17 cellular contexts compared by ENCODE assay signal in genomic region chr1:186865861-186866260, GRCh38. TPM values are rescaled to one million over a fixed set of nuclear protein-coding genes. Genes with fewer than 3 reads are reported as not detected.
DNase-seq lines count a peak whose midpoint lies in the region; ATAC-seq, FAIRE-seq and TF ChIP-seq lines count a peak whose summit lies in the region.
"Had no signal": no experiment of that assay in that cellular context is flagged by ENCODE, and none has a peak within 500 bp of the region (broad histone marks: within the 10 kb centered on the region; RNA-seq: fewer than 3 reads in every experiment).

No MANE protein-coding gene starts in this region.

- H3K4me1 ChIP-seq in MM.1S (ENCODE audit: low read length) = peaks cover 15% of the 10 kb centered on the region
- no peaks in the 10 kb centered on the region for H3K4me1 ChIP-seq in K562 (replicated peaks in 1 of 2; ENCODE audit: control insufficient read depth in 2 of 2, insufficient read depth in 2 of 2, low read length in 2 of 2)
- no peaks in the 10 kb centered on the region for H3K4me1 ChIP-seq in tibial artery
- H3K4me1 ChIP-seq: A549 had no signal

- no peaks in the 10 kb centered on the region for H3K9me2 ChIP-seq in MM.1S (replicated peaks; ENCODE audit: insufficient read depth, low read length)

- intact Hi-C loops in K562 (cut with micrococcal nuclease) (no loop called here), tibial artery (cut with DNase I; ENCODE audit: low total_unique reads) (no loop called here)

- no peaks in the 10 kb centered on the region for H3K27me3 ChIP-seq in MM.1S (replicated peaks; ENCODE audit: insufficient read depth, low read length)
- H3K27me3 ChIP-seq in K562 (ENCODE audit: control insufficient read depth in 2 of 2, insufficient read depth in 2 of 2, low read length in 2 of 2) = no peaks in the 10 kb centered on the region
- no peaks in the 10 kb centered on the region for H3K27me3 ChIP-seq in tibial artery

- H2AFZ ChIP-seq in MM.1S (ENCODE audit: low read length) (no peak overlapping the region), K562 (ENCODE audit: low read depth, low read length) (no peak overlapping the region)

- H3K27ac Mint-ChIP-seq in activated naive CD8-positive, alpha-beta T cell treated with anti-CD3 and anti-CD28 coated beads for 36 hours = peak overlapping the region; percentile 31
- H3K27ac Mint-ChIP-seq in activated naive CD8-positive, alpha-beta T cell treated with anti-CD3 and anti-CD28 coated beads, Interleukin-2, amount 50 U/mL, for 24 hours = no peak overlapping the region
- H3K27ac Mint-ChIP-seq: CD4-positive, CD25-positive, alpha-beta regulatory T cell had no signal

- peaks cover 17% of the 10 kb centered on the region for H3K27me3 Mint-ChIP-seq in activated naive CD8-positive, alpha-beta T cell treated with anti-CD3 and anti-CD28 coated beads for 36 hours
- H3K27me3 Mint-ChIP-seq in activated naive CD8-positive, alpha-beta T cell treated with anti-CD3 and anti-CD28 coated beads, Interleukin-2, amount 50 U/mL, for 24 hours = no peaks in the 10 kb centered on the region
- H3K27me3 Mint-ChIP-seq: CD4-positive, CD25-positive, alpha-beta regulatory T cell had no signal

- H3K9me3 ChIP-seq in MM.1S (replicated peaks; ENCODE audit: insufficient read depth, low read length) (no peaks in the 10 kb centered on the region), K562 (replicated peaks; ENCODE audit: control insufficient read depth, insufficient read depth, low read depth, low read length) (no peaks in the 10 kb centered on the region), tibial artery (no peaks in the 10 kb centered on the region)
- H3K9me3 ChIP-seq: A549 had no signal

- H3K79me2 ChIP-seq in MM.1S (ENCODE audit: low read length) (peaks cover 41% of the 10 kb centered on the region), K562 (ENCODE audit: control insufficient read depth, insufficient read depth, low read length) (no peaks in the 10 kb centered on the region)

- peaks cover 2% of the 10 kb centered on the region for H3K9me3 Mint-ChIP-seq in activated naive CD8-positive, alpha-beta T cell treated with anti-CD3 and anti-CD28 coated beads for 36 hours
- H3K9me3 Mint-ChIP-seq in activated naive CD8-positive, alpha-beta T cell treated with anti-CD3 and anti-CD28 coated beads, Interleukin-2, amount 50 U/mL, for 24 hours = no peaks in the 10 kb centered on the region

- no peak for ATAC-seq in activated naive CD8-positive, alpha-beta T cell treated with anti-CD3 and anti-CD28 coated beads, Interleukin-2, amount 50 U/mL, for 24 hours
- ATAC-seq in K562 (no peak), HG02885 (IDR thresholded peaks at IDR 0.05; ENCODE audit: poor library complexity, unreplicated experiment) (no peak), HG03342 (IDR thresholded peaks at IDR 0.05; ENCODE audit: unreplicated experiment) (no peak)
- ATAC-seq: A549 had no signal

- no peaks in the 10 kb centered on the region for H3K36me3 Mint-ChIP-seq in activated naive CD8-positive, alpha-beta T cell treated with anti-CD3 and anti-CD28 coated beads for 36 hours
- no peaks in the 10 kb centered on the region for H3K36me3 Mint-ChIP-seq in activated naive CD8-positive, alpha-beta T cell treated with anti-CD3 and anti-CD28 coated beads, Interleukin-2, amount 50 U/mL, for 24 hours (ENCODE audit: low read depth)
- H3K36me3 Mint-ChIP-seq: CD4-positive, CD25-positive, alpha-beta regulatory T cell had no signal

- BruUV-seq in K562 (replicated peaks; lab: Mats Ljungman, UMichigan) = no TSS peak

- CTCF ChIA-PET in K562 (lab: Yijun Ruan, JAX; ENCODE audit: low intra/inter-chr PET ratio) = no interaction called here

- peaks cover 8% of the 10 kb centered on the region for H3K4me1 Mint-ChIP-seq in activated naive CD8-positive, alpha-beta T cell treated with anti-CD3 and anti-CD28 coated beads for 36 hours
- peaks cover 8% of the 10 kb centered on the region for H3K4me1 Mint-ChIP-seq in activated naive CD8-positive, alpha-beta T cell treated with anti-CD3 and anti-CD28 coated beads, Interleukin-2, amount 50 U/mL, for 24 hours

- H3K27ac ChIP-seq in MM.1S (ENCODE audit: low read length) = peak overlapping the region; percentile 33; the same call in 1 of the 2 replicates
- H3K27ac ChIP-seq in K562 (ENCODE audit: extremely low read depth, low read depth, low read length) = no peak overlapping the region
- no peak overlapping the region for H3K27ac ChIP-seq in tibial artery
- H3K27ac ChIP-seq: A549 had no signal

- 1% methylated on average over 3 of the region's 3 CpGs for WGBS in K562 (ENCODE audit: insufficient coverage, low coverage, missing lambda C conversion rate)

- H3K4me2 ChIP-seq in MM.1S (ENCODE audit: low read depth, low read length) = peak overlapping the region; percentile 16
- H3K4me2 ChIP-seq in K562 (ENCODE audit: insufficient read depth, low read length) = no peak overlapping the region
- H3K4me2 ChIP-seq: A549 had no signal

- no peak for DNase-seq in activated naive CD8-positive, alpha-beta T cell treated with anti-CD3 and anti-CD28 coated beads for 36 hours
- DNase-seq in activated naive CD8-positive, alpha-beta T cell treated with anti-CD3 and anti-CD28 coated beads, Interleukin-2, amount 50 U/mL, for 24 hours = no peak
- DNase-seq in MM.1S (no peak), K562 (ENCODE audit: extremely low read depth in 1 of 4, low spot score in 3 of 4) (no peak), iPS-NIHi11 (ENCODE audit: low spot score) (no peak), tibial artery (no peak)
- DNase-seq: NCI-H1048, NCI-H146, NCI-H2081 treated with DMSO at 0.1 percent for 48 hours, NCI-H345, SHP77 treated with DMSO at 0.1 percent for 48 hours had no signal

- H3K9me1 ChIP-seq in K562 (ENCODE audit: control insufficient read depth, insufficient read depth, low read length) = no peaks in the 10 kb centered on the region

- in situ Hi-C loops in K562 (cut with MboI) = no loop called here

- H3K9ac ChIP-seq in MM.1S (ENCODE audit: low read length) = no peak overlapping the region
- H3K9ac ChIP-seq in K562 (ENCODE audit: insufficient read depth in 1 of 2, low read depth in 2 of 2, low read length in 2 of 2) = no peak overlapping the region

- TF ChIP-seq EP300 in K562 (IDR thresholded peaks at IDR 0.05; ENCODE audit: low read length) = no peak

- no peak for TF ChIP-seq POLR2A in K562 (conservative IDR thresholded peaks at IDR 0.05)

- FAIRE-seq in K562 (lab: Jason Lieb, UNC) = no peak
- FAIRE-seq: G401.6 had no signal

- H3K36me3 ChIP-seq in MM.1S (replicated peaks; ENCODE audit: insufficient read depth, low read length) (0 out of 2 replicates have a peak, but pooled peaks cover 7% of the 10 kb centered on the region), K562 (ENCODE audit: control insufficient read depth, insufficient read depth, low read length) (no peaks in the 10 kb centered on the region), tibial artery (no peaks in the 10 kb centered on the region)

- no peak overlapping the region for H3K4me3 Mint-ChIP-seq in activated naive CD8-positive, alpha-beta T cell treated with anti-CD3 and anti-CD28 coated beads for 36 hours
- no peak overlapping the region for H3K4me3 Mint-ChIP-seq in activated naive CD8-positive, alpha-beta T cell treated with anti-CD3 and anti-CD28 coated beads, Interleukin-2, amount 50 U/mL, for 24 hours
- H3K4me3 Mint-ChIP-seq: CD4-positive, CD25-positive, alpha-beta regulatory T cell had no signal

- H3K4me3 ChIP-seq in MM.1S (ENCODE audit: low read length) = no peak overlapping the region
- H3K4me3 ChIP-seq in K562 = no peak overlapping the region
- no peak overlapping the region for H3K4me3 ChIP-seq in tibial artery
- H3K4me3 ChIP-seq: A549 had no signal

- no peak for TF ChIP-seq CTCF in MM.1S (IDR thresholded peaks at IDR 0.05; ENCODE audit: low read length)
- TF ChIP-seq CTCF in K562 (IDR thresholded peaks at IDR 0.05 in 2 of 3, conservative IDR thresholded peaks at IDR 0.05 in 1 of 3; ENCODE audit: insufficient read depth in 2 of 3, low read depth in 1 of 3, low read length in 3 of 3) = no peak
- TF ChIP-seq CTCF in tibial artery (IDR thresholded peaks at IDR 0.05) = no peak

- TF ChIP-seq RAD21 in K562 (CRISPR knock-in tag; conservative IDR thresholded peaks at IDR 0.05 in 1 of 2, IDR thresholded peaks at IDR 0.05 in 1 of 2) = no peak

- H3F3A ChIP-seq in MM.1S (ENCODE audit: insufficient read depth, low read length) = peaks cover 5% of the 10 kb centered on the region

- H4K20me1 ChIP-seq in MM.1S (ENCODE audit: insufficient read depth, low read length) (no peaks in the 10 kb centered on the region), K562 (replicated peaks; ENCODE audit: control insufficient read depth, insufficient read depth, low read length) (no peaks in the 10 kb centered on the region)

- POLR2A ChIA-PET in K562 (lab: Yijun Ruan, JAX) = no interaction called here

RNA-seq across cellular contexts. Expression of gene PLA2G4A, which starts 37.1 kb away (rescaled TPM):
- under 1 TPM; 0.37 to 0.48 TPM for total RNA-seq in activated naive CD8-positive, alpha-beta T cell treated with anti-CD3 and anti-CD28 coated beads for 36 hours
- total RNA-seq in K562 (2011; cell fraction: chromatin; rRNA removed; ENCODE audit: low replicate concordance) = not detected in 2 replicates
- total RNA-seq in K562 (2011; cell fraction: nucleolus; rRNA removed) = not detected in 2 replicates
- total RNA-seq in K562 (2011; cell fraction: nucleoplasm; rRNA removed) = not detected in 2 replicates
- total RNA-seq in K562 (2014; rRNA removed) (not detected in 2 replicates), K562 (2014; rRNA removed; fragmentation: Illumina TruSeq; extraction: Trizol) (0.25 TPM in 1 of 2 replicates, not detected in the other), K562 (2015; rRNA removed; fragmentation: Illumina TruSeq; extraction: Trizol) (0.11 and 0.22 TPM in 2 replicates), K562 (2021) (0.16 TPM in 1 of 2 replicates, not detected in the other)
- polyA plus RNA-seq in K562 (2011; rRNA removed) (0.34 and 0.71 TPM in 2 replicates), K562 (2014; fragmentation: Illumina TruSeq; extraction: Trizol) (0.04 TPM in 1 of 2 replicates, not detected in the other), K562 (2014; fragmentation: Nextera tagmentation; extraction: Ambion mirVana) (under 1 TPM in 1 of 2 experiments, not detected in 1; 0.15 TPM), K562 (2014; rRNA removed) (not detected in 2 replicates)
- 0.12 and 0.25 TPM in 2 replicates for polyA plus RNA-seq in K562 (2011; cell fraction: cytosol; rRNA removed)
- polyA plus RNA-seq in K562 (2011; cell fraction: nucleus; rRNA removed) = 0.09 and 0.20 TPM in 2 replicates
- 0.08 and 0.17 TPM in 2 replicates for polyA plus RNA-seq in K562 (2012)
- 0.53 and 0.78 TPM in 2 replicates for polyA minus RNA-seq in K562 (2011; rRNA and poly(A)+ RNA removed)
- polyA minus RNA-seq in K562 (2011; cell fraction: cytosol; rRNA and poly(A)+ RNA removed) = 0.91 and 1.0 TPM in 2 replicates
- 0.13 and 0.56 TPM in 2 replicates for polyA minus RNA-seq in K562 (2011; cell fraction: nucleus; rRNA and poly(A)+ RNA removed)
- total RNA-seq: CD4-positive, CD25-positive, alpha-beta regulatory T cell; LHCN-M2 had no signal
- polyA plus RNA-seq: CD4-positive, CD25-positive, alpha-beta regulatory T cell had no signal
